ENCODE assay signal across 31 cellular contexts in genomic region chr10:18737236-18737635, GRCh38.
DNase-seq lines count a peak whose midpoint lies in the region; ATAC-seq, FAIRE-seq and TF ChIP-seq lines count a peak whose summit lies in the region.
"Had no signal": no experiment of that assay in that cellular context is flagged by ENCODE, and none has a peak within 500 bp of the region (broad histone marks: within the 10 kb centered on the region; RNA-seq: fewer than 3 reads in every experiment).

No MANE protein-coding gene starts in this region.

- no peak overlapping the region for H3K27ac ChIP-seq in ovary
- H3K27ac ChIP-seq: esophagus muscularis mucosa, KMS-11, SK-N-MC had no signal

- FAIRE-seq in RCC 7860 (lab: Jason Lieb, UNC), result peak; percentile 82
- FAIRE-seq: bronchial epithelial cell had no signal

- no peaks in the 10 kb centered on the region for H3K9me3 ChIP-seq in ovary
- H3K9me3 ChIP-seq: esophagus muscularis mucosa had no signal

- peak; percentile 66 for DNase-seq in A172 (ENCODE audit: low spot score)
- peak; percentile 53 for DNase-seq in GM04504 (ENCODE audit: low read depth)
- peak; percentile 56 for DNase-seq in RCC 7860 (ENCODE audit: low spot score)
- peak; percentile 8 for DNase-seq in fibroblast of peridontal ligament (ENCODE audit: extremely low read depth)
- DNase-seq in ovary, result no peak
- DNase-seq in D341Med (ENCODE audit: low spot score), result no peak
- no peak for DNase-seq in dedifferentiated amniotic fluid mesenchymal stem cell (ENCODE audit: extremely low spot score)
- DNase-seq: 8988T; activated CD4-positive, alpha-beta T cell treated with anti-CD3 and anti-CD28 coated beads for 48 hours; activated gamma-delta T cell treated with Interleukin-2 at 50 U/mL for 16 hours; activated naive CD8-positive, alpha-beta T cell treated with anti-CD3 and anti-CD28 coated beads, Interleukin-2, amount 50 U/mL, for 24 hours; activated T-cell treated with anti-CD3 and anti-CD28 coated beads, Interleukin-2, amount 50 U/mL, for 24 hours; cortex of kidney; DND-41; endodermal cell; mesendoderm; naive B cell; NCI-H1048; NCI-H1694 treated with DMSO at 0.1 percent for 48 hours; NCI-H2171 treated with DMSO at 0.1 percent for 48 hours; NCI-H526 treated with DMSO at 0.1 percent for 48 hours; nucleus accumbens; RPMI8226; stimulated activated CD4-positive, alpha-beta T cell treated with anti-CD3 and anti-CD28 coated beads, Interleukin-1b, Interleukin-23, amount 100 ng/mL, for 48 hours; substantia nigra had no signal

- no peak for TF ChIP-seq POLR2A in ovary (IDR thresholded peaks at IDR 0.05)

- ATAC-seq in GM21737 (IDR thresholded peaks at IDR 0.05; ENCODE audit: unreplicated experiment), result no peak
- ATAC-seq: activated naive CD8-positive, alpha-beta T cell treated with anti-CD3 and anti-CD28 coated beads, Interleukin-2, amount 50 U/mL, for 24 hours had no signal

- no peaks in the 10 kb centered on the region for H3K36me3 ChIP-seq in ovary
- H3K36me3 ChIP-seq: esophagus muscularis mucosa had no signal

- H3K27me3 ChIP-seq in ovary, result no peaks in the 10 kb centered on the region
- H3K27me3 ChIP-seq: esophagus muscularis mucosa had no signal

- WGBS in ovary, 3 donors, result 63 to 71% (median 68%) methylated on average over 2 of the region's 2 CpGs

- TF ChIP-seq EP300 in ovary (IDR thresholded peaks at IDR 0.05), result no peak

- no peak for TF ChIP-seq CTCF in ovary (IDR thresholded peaks at IDR 0.05)

- H3K4me1 ChIP-seq in ovary (ENCODE audit: insufficient read depth), result no peaks in the 10 kb centered on the region
- H3K4me1 ChIP-seq: esophagus muscularis mucosa had no signal

- no peak overlapping the region for H3K4me3 ChIP-seq in ovary
- H3K4me3 ChIP-seq: esophagus muscularis mucosa, SK-N-MC, skin epidermis had no signal

- intact Hi-C loops in ovary (cut with DNase I), result no loop called here

Comparison
In these comparisons a context has a peak if more than half of its experiments do, and no peak if none do; other contexts are left out.
1. DNase-seq: peak in A172 (single experiment), GM04504 (single experiment), RCC 7860 (single experiment) and fibroblast of peridontal ligament (single experiment); none in ovary (0 of 5), D341Med (single experiment) and dedifferentiated amniotic fluid mesenchymal stem cell (single experiment).